ENCODE assay signal across 8 cellular contexts in the genomic region with DNA sequence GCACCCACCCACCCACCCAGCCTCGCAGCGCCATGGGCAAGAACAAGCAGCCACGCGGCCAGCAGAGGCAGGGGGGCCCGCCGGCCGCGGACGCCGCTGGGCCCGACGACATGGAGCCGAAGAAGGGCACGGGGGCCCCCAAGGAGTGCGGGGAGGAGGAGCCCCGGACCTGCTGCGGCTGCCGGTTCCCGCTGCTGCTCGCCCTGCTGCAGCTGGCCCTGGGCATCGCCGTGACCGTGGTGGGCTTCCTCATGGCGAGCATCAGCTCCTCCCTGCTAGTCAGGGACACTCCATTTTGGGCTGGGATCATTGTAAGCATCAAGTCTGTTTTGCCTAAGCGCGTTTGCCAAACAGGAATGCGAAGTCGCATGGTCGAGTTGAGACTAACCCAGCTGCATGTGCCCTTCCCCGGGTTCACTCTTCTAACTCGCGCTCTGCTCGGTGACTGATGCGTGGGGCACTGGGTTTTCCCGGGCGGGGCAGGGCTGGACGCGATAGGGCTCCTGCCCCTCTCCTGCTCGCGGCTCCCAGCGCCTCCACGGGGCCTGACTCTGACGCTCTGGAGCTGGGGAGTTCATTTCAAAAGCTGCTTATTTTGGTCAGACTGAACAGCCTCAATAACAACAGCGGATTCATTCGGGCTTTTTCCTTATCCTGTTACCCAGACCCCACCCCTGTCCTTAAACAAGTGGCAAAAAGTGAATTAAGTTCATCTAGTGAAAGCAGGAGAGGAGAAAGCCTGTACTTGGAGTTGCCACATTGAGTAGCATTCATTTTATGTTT. TPM values are rescaled to one million over a fixed set of nuclear protein-coding genes. Genes with fewer than 3 reads are reported as not detected.
A peak's percentile ranks its signal among the peaks of the same experiment; 100 is the strongest.
DNase-seq lines count a peak whose midpoint lies in the region; ATAC-seq and TF ChIP-seq lines count a peak whose summit lies in the region.

No MANE protein-coding gene starts in this region.

- H3K9ac ChIP-seq in colonic mucosa (ENCODE audit: low read depth in 2 of 2, low read length in 2 of 2) = peak overlapping the region; percentile 48 to 53
- peak overlapping the region; percentile 67 for H3K9ac ChIP-seq in smooth muscle cell (ENCODE audit: low read depth)

- peak overlapping the region; percentile 92 for H3K4me2 ChIP-seq in smooth muscle cell

- POLR2A ChIA-PET in CD8-positive, alpha-beta memory T cell (lab: Charles Lee) = no interaction called here

- H3K79me2 ChIP-seq in smooth muscle cell (ENCODE audit: low read depth) = no peaks in the 10 kb centered on the region

- ATAC-seq in GM21390 (IDR thresholded peaks at IDR 0.05; ENCODE audit: unreplicated experiment) (peak; percentile 72), HG02840 (IDR thresholded peaks at IDR 0.05; ENCODE audit: low FRiP score, unreplicated experiment) (no peak)

- no peaks in the 10 kb centered on the region for H3K9me3 ChIP-seq in CD8-positive, alpha-beta memory T cell (ENCODE audit: low read length)
- H3K9me3 ChIP-seq in colonic mucosa (no peaks in the 10 kb centered on the region), smooth muscle cell (replicated peaks; ENCODE audit: low read depth) (no peaks in the 10 kb centered on the region)

- H3K4me1 Mint-ChIP-seq in CD8-positive, alpha-beta memory T cell = peaks cover 4 to 14% (median 5%) of the 10 kb centered on the region in 3 donors

- H3K4me3 Mint-ChIP-seq in CD8-positive, alpha-beta memory T cell = peak overlapping the region in 6 of 7 donors; percentile 24 to 70 (median 48)

- no peak overlapping the region for H3K27ac ChIP-seq in CD8-positive, alpha-beta memory T cell (ENCODE audit: low read depth, low read length)
- H3K27ac ChIP-seq in colonic mucosa = peak overlapping the region; percentile 65
- peak overlapping the region; percentile 95 for H3K27ac ChIP-seq in layer of hippocampus (ENCODE audit: low read depth, low read length)
- H3K27ac ChIP-seq in smooth muscle cell (ENCODE audit: low read depth) = peak overlapping the region; percentile 87

- no peaks in the 10 kb centered on the region for H3K9me3 Mint-ChIP-seq in CD8-positive, alpha-beta memory T cell

- H3F3A ChIP-seq in smooth muscle cell (ENCODE audit: low read depth) = peaks cover 26% of the 10 kb centered on the region

- H4K20me1 ChIP-seq in smooth muscle cell (ENCODE audit: low read depth) = no peaks in the 10 kb centered on the region

- DNase-seq in CD8-positive, alpha-beta memory T cell = no peak
- peak; percentile 56 for DNase-seq in NCI-H774 (lab: John Stamatoyannopoulos, UW)
- peak; percentile 60 for DNase-seq in colonic mucosa
- DNase-seq in smooth muscle cell (lab: John Stamatoyannopoulos, UW; ENCODE audit: unreplicated experiment) = peak; percentile 31
- DNase-seq in stimulated activated naive CD4-positive, alpha-beta T cell (lab: John Stamatoyannopoulos, UW) = no peak

- H3K36me3 Mint-ChIP-seq in CD8-positive, alpha-beta memory T cell = no peaks in the 10 kb centered on the region

- no peak overlapping the region for H3K27ac Mint-ChIP-seq in CD8-positive, alpha-beta memory T cell

- no peak for TF ChIP-seq CTCF in colonic mucosa (IDR thresholded peaks at IDR 0.05)
- no peak for TF ChIP-seq CTCF in smooth muscle cell (IDR thresholded peaks at IDR 0.05; ENCODE audit: borderline replicate concordance, insufficient read depth, poor library complexity, severe bottlenecking)

- WGBS in smooth muscle cell (ENCODE audit: low lambda C conversion rate) = under 1% methylated on average over 41 of the region's 45 CpGs

- H3K4me1 ChIP-seq in CD8-positive, alpha-beta memory T cell (ENCODE audit: insufficient read depth, low read length) = no peaks in the 10 kb centered on the region
- H3K4me1 ChIP-seq in colonic mucosa (no peaks in the 10 kb centered on the region), smooth muscle cell (ENCODE audit: low read depth) (peaks cover 9% of the 10 kb centered on the region)

- no peak overlapping the region for H3K4me3 ChIP-seq in CD8-positive, alpha-beta memory T cell (ENCODE audit: low read length)
- H3K4me3 ChIP-seq in colonic mucosa = peak overlapping the region; percentile 59
- peak overlapping the region; percentile 58 for H3K4me3 ChIP-seq in smooth muscle cell

- intact Hi-C loops in colonic mucosa (cut with DNase I) = no loop called here

- H3K27me3 ChIP-seq in CD8-positive, alpha-beta memory T cell (ENCODE audit: insufficient read depth, low read length, poor library complexity, severe bottlenecking) = peaks cover 4% of the 10 kb centered on the region
- no peaks in the 10 kb centered on the region for H3K27me3 ChIP-seq in colonic mucosa
- H3K27me3 ChIP-seq in layer of hippocampus (ENCODE audit: control insufficient read depth, insufficient read depth, low read length) = no peaks in the 10 kb centered on the region
- H3K27me3 ChIP-seq in smooth muscle cell (ENCODE audit: low read depth) = no peaks in the 10 kb centered on the region

- H2AFZ ChIP-seq in smooth muscle cell (ENCODE audit: low read depth) = peak overlapping the region; percentile 86

- peaks cover 20 to 71% of the 10 kb centered on the region in 2 donors for H3K27me3 Mint-ChIP-seq in CD8-positive, alpha-beta memory T cell

- H3K36me3 ChIP-seq in CD8-positive, alpha-beta memory T cell (ENCODE audit: insufficient read depth, low read length) = no peaks in the 10 kb centered on the region
- no peaks in the 10 kb centered on the region for H3K36me3 ChIP-seq in colonic mucosa
- H3K36me3 ChIP-seq in smooth muscle cell (ENCODE audit: low read depth) = no peaks in the 10 kb centered on the region

- CTCF ChIA-PET in CD8-positive, alpha-beta memory T cell (lab: Charles Lee) = no interaction called here

RNA-seq across cellular contexts. Expression of gene SSPN, which starts 0.5 kb away (rescaled TPM):
- not detected for total RNA-seq in CD8-positive, alpha-beta memory T cell
- polyA plus RNA-seq in CD8-positive, alpha-beta memory T cell = not detected
- 10 to 100 TPM in 1 of 2 donors, 1 to 10 TPM in 1; 8.5 to 13.5 TPM for total RNA-seq in colonic mucosa
- 24.4 and 31.9 TPM in 2 replicates for total RNA-seq in smooth muscle cell
- polyA plus RNA-seq in smooth muscle cell = 18.8 and 22.6 TPM in 2 replicates

Comparison
In these comparisons a context has a peak if more than half of its experiments do, and no peak if none do; other contexts are left out.
1. DNase-seq: peak in NCI-H774 (single experiment), colonic mucosa (single experiment) and smooth muscle cell (single experiment); none in CD8-positive, alpha-beta memory T cell (0 of 5) and stimulated activated naive CD4-positive, alpha-beta T cell (0 of 6).
2. RNA of gene SSPN, which starts 0.5 kb away (total RNA-seq): 24.4 to 31.9 TPM in smooth muscle cell and 8.5 to 13.5 TPM in colonic mucosa; not detected in CD8-positive, alpha-beta memory T cell; every median in the first group is over 4 times any median in the second.